ENCODE assay signal across 8 cellular contexts in genomic region chr7:114923403-114923713, GRCh38. TPM values are rescaled to one million over a fixed set of nuclear protein-coding genes. Genes with fewer than 3 reads are reported as not detected.
DNase-seq lines count a peak whose midpoint lies in the region; ATAC-seq and TF ChIP-seq lines count a peak whose summit lies in the region.

No MANE protein-coding gene starts in this region.

- POLR2A ChIA-PET in HEK293 (lab: Yijun Ruan, JAX): no interaction called here

- no peaks in the 10 kb centered on the region for H3K36me3 Mint-ChIP-seq in glutamatergic neuron (ENCODE audit: unreplicated experiment)

- CTCF ChIA-PET in HEK293 (lab: Yijun Ruan, JAX): no interaction called here

- peak overlapping the region; percentile 75 to 86 (median 84) for H3K9ac ChIP-seq in skeletal muscle tissue (ENCODE audit: low read depth in 1 of 3, low read length in 3 of 3)

- peaks cover 4% of the 10 kb centered on the region for H3K4me1 Mint-ChIP-seq in glutamatergic neuron (ENCODE audit: low read depth, unreplicated experiment)

- H3K4me1 ChIP-seq in HEK293 (ENCODE audit: control insufficient read depth, insufficient read depth, low read length): peaks cover 4% of the 10 kb centered on the region; the same call in 1 of the 2 replicates
- H3K4me1 ChIP-seq in skeletal muscle tissue (ENCODE audit: control insufficient read depth in 3 of 3, insufficient read depth in 3 of 3, low read length in 3 of 3): peaks cover 0 to 4% (median 4%) of the 10 kb centered on the region in 3 donors

- no peaks in the 10 kb centered on the region for H3K27me3 ChIP-seq in WERI-Rb-1 (ENCODE audit: insufficient read depth, low read depth, severe bottlenecking)
- no peaks in the 10 kb centered on the region for H3K27me3 ChIP-seq in skeletal muscle tissue (ENCODE audit: control insufficient read depth in 3 of 3, insufficient read depth in 3 of 3, low read length in 3 of 3)

- no peak overlapping the region for H3K27ac Mint-ChIP-seq in glutamatergic neuron (ENCODE audit: unreplicated experiment)

- no peaks in the 10 kb centered on the region for H3K9me3 Mint-ChIP-seq in glutamatergic neuron (ENCODE audit: unreplicated experiment)

- TF ChIP-seq CTCF in HEK293 (tag by site-specific recombination; IDR thresholded peaks at IDR 0.05): no peak
- TF ChIP-seq CTCF in WERI-Rb-1 (IDR thresholded peaks at IDR 0.05; ENCODE audit: low read depth, low read length): no peak
- TF ChIP-seq CTCF in glutamatergic neuron (IDR thresholded peaks at IDR 0.05; ENCODE audit: partially characterized antibody, unreplicated experiment): no peak

- DNase-seq in WERI-Rb-1 (no peak), glutamatergic neuron (no peak), ureter (ENCODE audit: low spot score) (no peak), SIG-M5 (lab: John Stamatoyannopoulos, UW) (no peak), HPDE6-E6E7 (ENCODE audit: extremely low spot score) (no peak)

- H3K4me3 ChIP-seq in HEK293 (ENCODE audit: low read depth, low read length) (peak overlapping the region; percentile 87), WERI-Rb-1 (ENCODE audit: low read depth, low read length) (peak overlapping the region; percentile 96), skeletal muscle tissue (ENCODE audit: low read length in 3 of 3) (peak overlapping the region; percentile 79 to 89 (median 80))

- peak overlapping the region; percentile 78 for H3K4me3 Mint-ChIP-seq in glutamatergic neuron (ENCODE audit: unreplicated experiment)

- H3K36me3 ChIP-seq in HEK293 (ENCODE audit: control insufficient read depth in 2 of 2, insufficient read depth in 1 of 2, low read length in 2 of 2): no peaks in the 10 kb centered on the region; a peak in 1 of 3 replicates
- no peaks in the 10 kb centered on the region for H3K36me3 ChIP-seq in WERI-Rb-1
- no peaks in the 10 kb centered on the region for H3K36me3 ChIP-seq in skeletal muscle tissue (ENCODE audit: control insufficient read depth in 3 of 3, insufficient read depth in 3 of 3, low read length in 3 of 3)

- no peak for ATAC-seq in GM18868 (IDR thresholded peaks at IDR 0.05; ENCODE audit: unreplicated experiment)

- H3K9me3 ChIP-seq in HEK293 (ENCODE audit: control insufficient read depth, insufficient read depth, low read depth, low read length): no peaks in the 10 kb centered on the region
- H3K9me3 ChIP-seq in WERI-Rb-1 (ENCODE audit: severe bottlenecking): no peaks in the 10 kb centered on the region
- H3K9me3 ChIP-seq in skeletal muscle tissue (ENCODE audit: control insufficient read depth in 3 of 3, low read length in 3 of 3): no peaks in the 10 kb centered on the region

- H3K27ac ChIP-seq in HEK293 (ENCODE audit: extremely low read depth, low read depth, low read length) (peak overlapping the region; percentile 86), WERI-Rb-1 (0 out of 2 replicates have a peak overlapping the region, but pooled peaks have one; percentile 1), skeletal muscle tissue (ENCODE audit: low read depth, low read length) (no peak overlapping the region)

- no peaks in the 10 kb centered on the region for H3K27me3 Mint-ChIP-seq in glutamatergic neuron (ENCODE audit: unreplicated experiment)

TF ChIP-seq in HEK293, 187 proteins besides CTCF, POLR2A, EP300 and RAD21 (continues in another document):
- TF ChIP-seq SP7 (tag by site-specific recombination; IDR thresholded peaks at IDR 0.05) (no peak), ZNF155 (tag by site-specific recombination; IDR thresholded peaks at IDR 0.05) (no peak), ZNF701 (tag by site-specific recombination; IDR thresholded peaks at IDR 0.05) (no peak), ZNF530 (tag by site-specific recombination; IDR thresholded peaks at IDR 0.05; ENCODE audit: low read depth) (no peak), ZNF23 (tag by site-specific recombination; IDR thresholded peaks at IDR 0.05; ENCODE audit: borderline replicate concordance) (no peak), ZNF654 (tag by site-specific recombination; IDR thresholded peaks at IDR 0.05; ENCODE audit: low read depth) (no peak), ZNF621 (tag by site-specific recombination; IDR thresholded peaks at IDR 0.05) (no peak), ZNF600 (tag by site-specific recombination; IDR thresholded peaks at IDR 0.05) (peak; percentile 50; the same call in 1 of the 2 replicates), ZNF677 (tag by site-specific recombination; IDR thresholded peaks at IDR 0.05) (no peak), BCL6B (tag by site-specific recombination; IDR thresholded peaks at IDR 0.05) (peak; percentile 9; the same call in 1 of the 2 replicates), ZNF792 (tag by site-specific recombination; IDR thresholded peaks at IDR 0.05) (no peak), ZNF16 (tag by site-specific recombination; IDR thresholded peaks at IDR 0.05; ENCODE audit: low read depth) (no peak), ZNF624 (tag by site-specific recombination; IDR thresholded peaks at IDR 0.05) (no peak), ZBTB20 (tag by site-specific recombination; IDR thresholded peaks at IDR 0.05) (peak; percentile 73), ZBTB6 (tag by site-specific recombination; IDR thresholded peaks at IDR 0.05) (no peak), TSHZ1 (tag by site-specific recombination; IDR thresholded peaks at IDR 0.05; ENCODE audit: borderline replicate concordance) (no peak), ZNF2 (tag by site-specific recombination; IDR thresholded peaks at IDR 0.05) (peak; percentile 29; the same call in 1 of the 2 replicates)
- TF ChIP-seq, protein P1, sequence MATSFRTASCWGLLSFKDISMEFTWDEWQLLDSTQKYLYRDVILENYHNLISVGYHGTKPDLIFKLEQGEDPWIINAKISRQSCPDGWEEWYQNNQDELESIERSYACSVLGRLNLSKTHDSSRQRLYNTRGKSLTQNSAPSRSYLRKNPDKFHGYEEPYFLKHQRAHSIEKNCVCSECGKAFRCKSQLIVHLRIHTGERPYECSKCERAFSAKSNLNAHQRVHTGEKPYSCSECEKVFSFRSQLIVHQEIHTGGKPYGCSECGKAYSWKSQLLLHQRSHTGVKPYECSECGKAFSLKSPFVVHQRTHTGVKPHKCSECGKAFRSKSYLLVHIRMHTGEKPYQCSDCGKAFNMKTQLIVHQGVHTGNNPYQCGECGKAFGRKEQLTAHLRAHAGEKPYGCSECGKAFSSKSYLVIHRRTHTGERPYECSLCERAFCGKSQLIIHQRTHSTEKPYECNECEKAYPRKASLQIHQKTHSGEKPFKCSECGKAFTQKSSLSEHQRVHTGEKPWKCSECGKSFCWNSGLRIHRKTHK (tag by site-specific recombination; IDR thresholded peaks at IDR 0.05): no peak

RNA-seq across cellular contexts. Expression of gene MDFIC, which starts 1.5 kb away (rescaled TPM):
- total RNA-seq in glutamatergic neuron (ENCODE audit: unreplicated experiment): 0.10 TPM
- total RNA-seq in skeletal muscle tissue: 20.9 TPM
- 35.3 TPM for total RNA-seq in ureter

Comparison
In these comparisons a context has a peak if more than half of its experiments do, and no peak if none do; other contexts are left out.
1. RNA of gene MDFIC, which starts 1.5 kb away (total RNA-seq): 35.3 TPM in ureter (single experiment) and 20.9 TPM in skeletal muscle tissue (single experiment); 0.10 TPM in glutamatergic neuron (single experiment); every median in the first group is over 10 times any median in the second.
2. Peak in every context shown above with its lines, with median percentiles within 50 percentile points of each other: H3K4me3 ChIP-seq.